In the genomic region with DNA sequence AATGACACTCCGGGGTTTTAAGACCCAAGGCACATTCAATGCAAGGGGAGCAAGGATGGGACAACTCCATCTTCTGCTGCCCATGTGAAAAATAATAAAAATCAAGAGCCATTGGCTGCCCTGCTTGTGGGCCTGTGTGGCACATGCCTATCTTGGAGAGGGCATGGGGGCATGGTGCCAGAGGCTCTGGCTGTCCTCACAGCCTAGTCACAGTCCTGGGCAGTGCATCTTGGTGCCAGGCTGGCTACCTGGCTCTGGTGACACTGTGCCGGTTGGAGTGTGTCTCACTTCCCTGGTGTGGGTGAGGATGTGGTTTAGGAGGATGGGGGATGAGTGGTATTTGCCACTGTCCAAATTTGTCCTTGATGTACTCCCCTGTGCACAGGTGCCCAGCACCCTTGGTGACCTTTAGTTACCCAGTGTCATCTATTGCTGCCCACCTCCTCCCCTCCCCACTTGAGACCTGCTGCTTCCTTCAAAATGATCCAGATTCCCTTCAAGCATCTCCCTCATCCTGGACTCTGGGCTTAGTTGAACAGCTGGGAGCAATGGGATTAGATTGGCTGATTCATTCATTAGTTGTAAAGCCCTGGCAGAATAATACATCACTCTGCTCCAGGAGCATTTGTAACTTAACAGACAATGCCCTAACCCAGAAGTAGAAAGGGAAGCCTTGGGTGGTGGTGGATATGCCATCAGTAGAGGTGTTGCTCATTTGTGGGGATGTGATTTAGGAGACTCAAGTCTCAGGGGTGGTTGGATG, we compare ENCODE assay signal across 23 cellular contexts. TPM values are rescaled to one million over a fixed set of nuclear protein-coding genes. Genes with fewer than 3 reads are reported as not detected.
"Had no signal": no experiment of that assay in that cellular context is flagged by ENCODE, and none has a peak within 500 bp of the region (broad histone marks: within the 10 kb centered on the region; RNA-seq: fewer than 3 reads in every experiment).

No MANE protein-coding gene starts in this region.

- H2AFZ ChIP-seq: parathyroid adenoma had no signal

- H3K9ac ChIP-seq: parathyroid adenoma had no signal

- H3K4me3 ChIP-seq: mucosa of descending colon had no signal

- H3K36me3 ChIP-seq: neutrophil had no signal

- FAIRE-seq: endometrium had no signal

- ATAC-seq: activated CD4-positive, CD25-positive, alpha-beta regulatory T cell treated with anti-CD3 and anti-CD28 coated beads, Interleukin-2, amount 50 U/mL, for 24 hours; activated CD8-positive, alpha-beta T cell treated with anti-CD3 and anti-CD28 coated beads, Interleukin-2, amount 10 ng/mL, durations not matched to agents 7 days and 5 days; mucosa of descending colon; naive thymus-derived CD4-positive, alpha-beta T cell; T-cell had no signal

- H3K27ac ChIP-seq: neutrophil, parathyroid adenoma had no signal

- H3K9me3 ChIP-seq: mucosa of descending colon, neutrophil had no signal

- DNase-seq: activated CD4-positive, alpha-beta T cell treated with anti-CD3 and anti-CD28 coated beads, Interleukin-2, amount 10 ng/mL, durations not matched to agents 7 days and 5 days; activated CD8-positive, alpha-beta T cell treated with anti-CD3 and anti-CD28 coated beads, Interleukin-2, amount 10 ng/mL, durations not matched to agents 7 days and 5 days; activated naive CD4-positive, alpha-beta T cell treated with anti-CD3 and anti-CD28 coated beads for 36 hours; activated T-cell treated with anti-CD3 and anti-CD28 coated beads, Interleukin-2, amount 50 U/mL, for 24 hours; anterior cingulate cortex; cortex of kidney; erythroblast; foreskin melanocyte; glutamatergic neuron; hypothalamus; islet precursor cell; mucosa of descending colon; naive thymus-derived CD4-positive, alpha-beta T cell; stimulated activated CD4-positive, alpha-beta T cell treated with anti-CD3 and anti-CD28 coated beads, Interleukin-12 subunit alpha, Interleukin-12 subunit beta, amount 100 ng/mL, for 4 hours; stimulated activated CD4-positive, alpha-beta T cell treated with anti-CD3 and anti-CD28 coated beads, Interleukin-1b, Interleukin-23, amount 100 ng/mL, for 48 hours; stimulated activated CD8-positive, alpha-beta memory T cell treated with anti-CD3 and anti-CD28 coated beads, Interleukin-4, amount 100 ng/mL, for 48 hours; stimulated activated naive CD4-positive, alpha-beta T cell; T-cell; T-helper 9 cell had no signal

- H3K79me2 ChIP-seq: parathyroid adenoma had no signal

RNA-seq across cellular contexts. Expression of a gene that starts 22.8 kb away (rescaled TPM):
- total RNA-seq: activated CD8-positive, alpha-beta T cell treated with anti-CD3 and anti-CD28 coated beads, Interleukin-2, amount 10 ng/mL, durations not matched to agents 7 days and 5 days had no signal
